Comparison of ENCODE assay signal across 14 cellular contexts in the genomic region with DNA sequence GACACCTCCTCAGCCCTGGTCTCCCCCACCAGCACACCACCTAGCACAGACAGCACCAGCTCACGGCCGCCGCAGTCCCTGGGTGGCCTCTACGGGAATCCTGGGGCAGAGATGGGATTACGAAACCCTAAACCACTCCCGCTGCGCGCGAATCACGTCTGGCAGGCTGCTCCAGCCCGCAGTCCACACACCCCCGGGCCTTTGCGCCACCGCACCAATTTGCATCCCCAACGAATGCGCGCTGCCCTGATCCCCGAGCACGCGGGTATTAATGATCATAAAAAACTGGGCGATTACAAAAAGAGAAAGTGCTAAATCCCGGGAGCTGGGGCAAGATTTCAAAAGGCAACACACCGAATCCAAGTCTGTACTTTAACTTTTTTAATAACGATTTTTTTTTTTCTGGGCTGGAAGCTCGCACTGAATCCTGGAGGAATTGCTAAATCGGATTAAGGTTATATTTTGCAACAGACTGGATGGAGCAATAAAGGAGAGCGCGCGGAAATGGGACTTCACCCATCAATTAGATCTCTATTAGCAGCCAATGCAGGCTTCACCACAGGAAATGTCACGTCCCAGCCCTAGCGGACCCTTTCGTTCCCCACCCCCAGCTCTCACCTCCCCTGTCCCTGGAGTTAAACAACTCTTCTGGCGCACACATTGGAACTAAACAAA.
DNase-seq lines count a peak whose midpoint lies in the region; ATAC-seq, FAIRE-seq and TF ChIP-seq lines count a peak whose summit lies in the region.
"Had no signal": no experiment of that assay in that cellular context is flagged by ENCODE, and none has a peak within 500 bp of the region (broad histone marks: within the 10 kb centered on the region; RNA-seq: fewer than 3 reads in every experiment).

No MANE protein-coding gene starts in this region.

- TF ChIP-seq POLR2A in H1 (IDR thresholded peaks at IDR 0.05; ENCODE audit: control extremely low read depth in 1 of 2, low read depth in 2 of 2, low read length in 2 of 2) (no peak), right lobe of liver (IDR thresholded peaks at IDR 0.05) (peak; percentile 45)

- H2AFZ ChIP-seq in H1 (ENCODE audit: low read length), result no peak overlapping the region

- no peak overlapping the region for H3K18ac ChIP-seq in H1 (ENCODE audit: extremely low read depth, low read length)

- H2AK5ac ChIP-seq in H1 (ENCODE audit: low read depth, low read length), result no peak overlapping the region

- H3K27me3 ChIP-seq in A673 (replicated peaks; ENCODE audit: insufficient read depth, low read depth, low read length, poor library complexity) (peaks cover 90% of the 10 kb centered on the region), HUES64 (ENCODE audit: insufficient read depth, low read length) (peaks cover 98% of the 10 kb centered on the region), H1 (replicated peaks in 1 of 4; ENCODE audit: control insufficient read depth in 3 of 4, extremely low read depth in 1 of 4, insufficient read depth in 3 of 4, low read length in 3 of 4) (peaks cover 46 to 79% (median 64%) of the 10 kb centered on the region in 4 experiments), right lobe of liver (no peaks in the 10 kb centered on the region)
- H3K27me3 ChIP-seq: SJCRH30 had no signal

- H3K9me3 ChIP-seq in A673 (ENCODE audit: low read depth, low read length, poor library complexity, severe bottlenecking), result no peaks in the 10 kb centered on the region
- no peaks in the 10 kb centered on the region for H3K9me3 ChIP-seq in HUES64 (ENCODE audit: insufficient read depth, low read depth, low read length)
- no peaks in the 10 kb centered on the region for H3K9me3 ChIP-seq in H1 (ENCODE audit: insufficient read depth in 2 of 2, low read depth in 1 of 2, low read length in 1 of 2)
- no peaks in the 10 kb centered on the region for H3K9me3 ChIP-seq in right lobe of liver
- H3K9me3 ChIP-seq: SJCRH30 had no signal

- no peak overlapping the region for H3K4ac ChIP-seq in H1 (replicated peaks; ENCODE audit: insufficient read length, low read depth, low read length)

- H3K9ac ChIP-seq in HUES64 (ENCODE audit: low read depth, low read length) (no peak overlapping the region), H1 (replicated peaks in 1 of 4; ENCODE audit: extremely low read depth in 1 of 4, low read depth in 3 of 4, low read length in 3 of 4) (no peak overlapping the region)

- no peak overlapping the region for H2BK20ac ChIP-seq in H1 (ENCODE audit: low read length)

- intact Hi-C loops in A673 (cut with micrococcal nuclease; ENCODE audit: unreplicated experiment), result no loop called here
- intact Hi-C loops in right lobe of liver (cut with DNase I), result no loop called here

- no peak overlapping the region for H4K5ac ChIP-seq in H1 (ENCODE audit: insufficient read length, low read depth, low read length)

- DNase-seq in A673 (ENCODE audit: low spot score) (peak; percentile 37), H1 (ENCODE audit: low read depth in 1 of 2, low spot score in 2 of 2) (peak in 1 of 2 experiments; percentile 55), right lobe of liver (peak; percentile 77 to 89 (median 85)), glomerular visceral epithelial cell (ENCODE audit: extremely low spot score) (no peak), D341Med (ENCODE audit: low spot score) (no peak), GM20000 (ENCODE audit: low spot score) (no peak), AG08396 (ENCODE audit: low spot score) (no peak)
- DNase-seq: activated CD8-positive, alpha-beta T cell treated with anti-CD3 and anti-CD28 coated beads, Interleukin-2, amount 10 ng/mL, durations not matched to agents 7 days and 5 days; activated gamma-delta T cell treated with Interleukin-2 at 50 U/mL for 16 hours; central memory CD4-positive, alpha-beta T cell; Karpas-422; NCI-H2081; SJCRH30 had no signal

- H3K36me3 ChIP-seq in A673 (ENCODE audit: insufficient read depth, low read length, poor library complexity, severe bottlenecking) (no peaks in the 10 kb centered on the region), HUES64 (ENCODE audit: insufficient read depth, low read length) (no peaks in the 10 kb centered on the region), H1 (ENCODE audit: control insufficient read depth in 2 of 4, insufficient read depth in 4 of 4, low read length in 3 of 4) (no peaks in the 10 kb centered on the region), right lobe of liver (no peaks in the 10 kb centered on the region)
- H3K36me3 ChIP-seq: SJCRH30 had no signal

- H3K56ac ChIP-seq in H1 (replicated peaks; ENCODE audit: insufficient read length, low read depth, low read length), result no peak overlapping the region

- no peak overlapping the region for H4K91ac ChIP-seq in H1 (replicated peaks; ENCODE audit: insufficient read length, low read length)

- H3K4me1 ChIP-seq in A673 (ENCODE audit: insufficient read depth, low read length, poor library complexity, severe bottlenecking) (peaks cover 9% of the 10 kb centered on the region), HUES64 (ENCODE audit: insufficient read depth, low read length) (peaks cover 28% of the 10 kb centered on the region), H1 (replicated peaks in 1 of 4; ENCODE audit: control insufficient read depth in 3 of 4, insufficient read depth in 4 of 4, low read length in 3 of 4) (peaks cover 7 to 25% (median 14%) of the 10 kb centered on the region in 4 experiments), right lobe of liver (peaks cover 0 to 7% (median 0%) of the 10 kb centered on the region in 4 donors)

- no peaks in the 10 kb centered on the region for H3K79me2 ChIP-seq in H1 (ENCODE audit: control insufficient read depth in 1 of 2, insufficient read depth in 2 of 2, low read length in 2 of 2)

- H2BK15ac ChIP-seq in H1 (ENCODE audit: low read length), result no peak overlapping the region

- no peak overlapping the region for H3K14ac ChIP-seq in H1 (ENCODE audit: insufficient read length)

- no peak overlapping the region for H2BK5ac ChIP-seq in H1 (ENCODE audit: low read depth, low read length)

- H2BK120ac ChIP-seq in H1 (replicated peaks; ENCODE audit: low read depth, low read length), result no peak overlapping the region

- POLR2A ChIA-PET in A673 (lab: Charles Lee; ENCODE audit: low non-redundant PET), result no interaction called here
- POLR2A ChIA-PET in H1 (lab: Charles Lee; ENCODE audit: partially characterized antibody), result interaction anchor here (1.0 to 3.1 kb wide), 3 partner anchors 9 to 19 kb away, joined by 3 to 25 read pairs (median 4); no protein-coding TSS in a partner anchor

- H4K20me1 ChIP-seq in H1 (replicated peaks in 1 of 2; ENCODE audit: control insufficient read depth in 1 of 2, insufficient read depth in 2 of 2, low read length in 2 of 2), result peaks cover 4 to 7% of the 10 kb centered on the region in 2 experiments

- H4K8ac ChIP-seq in H1 (ENCODE audit: extremely low read depth, insufficient read depth, low read length), result no peak overlapping the region

- H3K79me1 ChIP-seq in H1 (ENCODE audit: low read depth, low read length), result no peaks in the 10 kb centered on the region

- H3K4me3 ChIP-seq in A673 (ENCODE audit: low read depth, low read length, poor library complexity, severe bottlenecking) (no peak overlapping the region), HUES64 (ENCODE audit: low read length) (peak overlapping the region; percentile 32; the same call in 1 of the 2 replicates), H1 (ENCODE audit: extremely low read depth in 1 of 4, insufficient read depth in 2 of 4, low read depth in 3 of 4, low read length in 4 of 4) (peak overlapping the region in 3 of 4 experiments; percentile 29 to 51 (median 42); a peak in 4 of 8 replicates), right lobe of liver (peak overlapping the region; percentile 5 to 49 (median 42))
- H3K4me3 ChIP-seq: SJCRH30 had no signal

- peaks cover 6% of the 10 kb centered on the region for H3K23me2 ChIP-seq in H1 (ENCODE audit: low read depth, low read length)

- 1% methylated on average over 32 of the region's 33 CpGs for WGBS in HUES64
- 4% methylated on average over 33 of the region's 33 CpGs; no CpG with 5 or more reads in 1 of the 2 experiments for WGBS in H1 (ENCODE audit: extremely low coverage in 1 of 2, insufficient coverage in 1 of 2, insufficient read length in 1 of 2, insufficient replicate concordance in 2 of 2, low coverage in 1 of 2, low lambda C conversion rate in 2 of 2, missing lambda C conversion rate in 1 of 2), 2 experiments
- WGBS in right lobe of liver (ENCODE audit: insufficient coverage, low coverage, low lambda C conversion rate, missing lambda C conversion rate), result 6% methylated on average over 33 of the region's 33 CpGs

- ATAC-seq in right lobe of liver, result peak; percentile 95 to 99 (median 98)
- ATAC-seq: activated CD8-positive, alpha-beta T cell treated with anti-CD3 and anti-CD28 coated beads, Interleukin-2, amount 10 ng/mL, durations not matched to agents 7 days and 5 days had no signal

- H3K4me2 ChIP-seq in H1 (ENCODE audit: insufficient read depth in 1 of 2, low read depth in 2 of 2, low read length in 2 of 2), result peak overlapping the region; percentile 76 to 84

- CTCF ChIA-PET in A673 (lab: Charles Lee) (no interaction called here), H1 (lab: Charles Lee; ENCODE audit: partially characterized antibody) (interaction anchor here (0.6 to 3.1 kb wide), 13 partner anchors 9 to 393 kb away, joined by 3 to 14 read pairs (median 4); a partner anchor contains a TSS)

- H3K23ac ChIP-seq in H1 (ENCODE audit: insufficient read length), result no peak overlapping the region

- TF ChIP-seq CTCF in A673 (conservative IDR thresholded peaks at IDR 0.05; ENCODE audit: low read depth, low read length) (no peak), H1 (IDR thresholded peaks at IDR 0.05; ENCODE audit: control extremely low read depth in 1 of 3, insufficient read depth in 1 of 3, low read depth in 1 of 3, low read length in 3 of 3) (no peak), right lobe of liver (IDR thresholded peaks at IDR 0.05) (no peak), GM20000 (IDR thresholded peaks at IDR 0.05; ENCODE audit: extremely low read depth, missing control alignments) (no peak)

- H3K27ac ChIP-seq in A673 (ENCODE audit: low read depth, low read length, poor library complexity, severe bottlenecking), result no peak overlapping the region
- H3K27ac ChIP-seq in HUES64 (ENCODE audit: low read depth, low read length), result no peak overlapping the region
- H3K27ac ChIP-seq in H1 (ENCODE audit: low read depth, low read length), result no peak overlapping the region
- H3K27ac ChIP-seq in right lobe of liver, result peak overlapping the region in 2 of 3 donors; percentile 42 to 65
- H3K27ac ChIP-seq: SJCRH30 had no signal

- no peak for TF ChIP-seq EP300 in H1 (IDR thresholded peaks at IDR 0.05; ENCODE audit: borderline replicate concordance in 1 of 2, low read depth in 2 of 2, low read length in 2 of 2)

- no peak for TF ChIP-seq RAD21 in H1 (IDR thresholded peaks at IDR 0.05 in 1 of 2, conservative IDR thresholded peaks at IDR 0.05 in 1 of 2; ENCODE audit: low read depth in 2 of 2, low read length in 2 of 2)

- H2BK12ac ChIP-seq in H1 (ENCODE audit: low read depth, low read length), result no peak overlapping the region

- no TSS peak for BruUV-seq in A673 (replicated peaks; lab: Mats Ljungman, UMichigan)

- no peak for FAIRE-seq in H1 (lab: Jason Lieb, UNC)

TF ChIP-seq in H1, 55 proteins besides CTCF, POLR2A, EP300 and RAD21 (continues in another document):
- peak; percentile 16; the same call in 1 of the 2 replicates for TF ChIP-seq CBX8 (IDR thresholded peaks at IDR 0.05; ENCODE audit: borderline replicate concordance, low read depth, low read length)
- TF ChIP-seq ZNF274 (IDR thresholded peaks at IDR 0.05; ENCODE audit: borderline replicate concordance, extremely low read depth, low read length), result no peak
- TF ChIP-seq SP2 (IDR thresholded peaks at IDR 0.05; ENCODE audit: low read length), result no peak

Comparison
In these comparisons a context has a peak if more than half of its experiments do, and no peak if none do; other contexts are left out.
1. DNase-seq: peak in A673 (single experiment) and right lobe of liver (3 of 3); none in glomerular visceral epithelial cell (single experiment), D341Med (single experiment), GM20000 (single experiment) and AG08396 (single experiment).
2. H3K27ac ChIP-seq: peak in right lobe of liver (2 of 3); none in A673 (single experiment), HUES64 (single experiment) and H1 (single experiment).